In the genomic region with DNA sequence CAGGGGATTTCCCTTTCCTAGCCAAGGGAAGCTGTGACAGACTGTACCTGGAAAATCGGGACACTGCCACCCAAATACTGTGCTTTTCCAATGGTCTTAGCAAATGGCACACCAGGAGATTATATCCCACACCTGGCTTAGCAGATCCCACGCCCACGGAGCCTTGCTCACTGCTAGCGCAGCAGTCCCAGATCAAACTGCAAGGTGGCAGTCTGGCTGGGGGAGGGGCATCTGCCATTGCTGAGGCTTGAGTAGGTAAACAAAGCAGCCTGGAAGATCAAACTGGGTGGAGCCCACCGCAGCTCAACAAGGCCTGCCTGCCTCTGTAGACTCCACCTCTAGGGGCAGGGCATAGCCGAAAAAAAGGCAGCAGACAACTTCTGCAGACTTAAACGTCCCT, we compare ENCODE assay signal across 1 cellular context.
TF ChIP-seq lines count a peak whose summit lies in the region.

No MANE protein-coding gene starts in this region.

TF ChIP-seq in K562, 482 proteins besides CTCF, POLR2A, EP300 and RAD21 (continued from another document):
- TF ChIP-seq, protein P1, sequence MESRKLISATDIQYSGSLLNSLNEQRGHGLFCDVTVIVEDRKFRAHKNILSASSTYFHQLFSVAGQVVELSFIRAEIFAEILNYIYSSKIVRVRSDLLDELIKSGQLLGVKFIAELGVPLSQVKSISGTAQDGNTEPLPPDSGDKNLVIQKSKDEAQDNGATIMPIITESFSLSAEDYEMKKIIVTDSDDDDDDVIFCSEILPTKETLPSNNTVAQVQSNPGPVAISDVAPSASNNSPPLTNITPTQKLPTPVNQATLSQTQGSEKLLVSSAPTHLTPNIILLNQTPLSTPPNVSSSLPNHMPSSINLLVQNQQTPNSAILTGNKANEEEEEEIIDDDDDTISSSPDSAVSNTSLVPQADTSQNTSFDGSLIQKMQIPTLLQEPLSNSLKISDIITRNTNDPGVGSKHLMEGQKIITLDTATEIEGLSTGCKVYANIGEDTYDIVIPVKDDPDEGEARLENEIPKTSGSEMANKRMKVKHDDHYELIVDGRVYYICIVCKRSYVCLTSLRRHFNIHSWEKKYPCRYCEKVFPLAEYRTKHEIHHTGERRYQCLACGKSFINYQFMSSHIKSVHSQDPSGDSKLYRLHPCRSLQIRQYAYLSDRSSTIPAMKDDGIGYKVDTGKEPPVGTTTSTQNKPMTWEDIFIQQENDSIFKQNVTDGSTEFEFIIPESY (CRISPR knock-in tag; IDR thresholded peaks at IDR 0.05): peak; percentile 66; the same call in 1 of the 2 replicates
- TF ChIP-seq EGR1 (conservative IDR thresholded peaks at IDR 0.05): peak; percentile 72
- TF ChIP-seq CBX3 (IDR thresholded peaks at IDR 0.05; ENCODE audit: borderline replicate concordance in 1 of 2, low read length in 2 of 2): peak in 1 of 2 experiments; percentile 39; a peak in 1 of 3 replicates
TF ChIP-seq in K562: peak in this region for 6; not testable (repeated sequence) for 476.
